25 cellular contexts compared by ENCODE assay signal in the genomic region with DNA sequence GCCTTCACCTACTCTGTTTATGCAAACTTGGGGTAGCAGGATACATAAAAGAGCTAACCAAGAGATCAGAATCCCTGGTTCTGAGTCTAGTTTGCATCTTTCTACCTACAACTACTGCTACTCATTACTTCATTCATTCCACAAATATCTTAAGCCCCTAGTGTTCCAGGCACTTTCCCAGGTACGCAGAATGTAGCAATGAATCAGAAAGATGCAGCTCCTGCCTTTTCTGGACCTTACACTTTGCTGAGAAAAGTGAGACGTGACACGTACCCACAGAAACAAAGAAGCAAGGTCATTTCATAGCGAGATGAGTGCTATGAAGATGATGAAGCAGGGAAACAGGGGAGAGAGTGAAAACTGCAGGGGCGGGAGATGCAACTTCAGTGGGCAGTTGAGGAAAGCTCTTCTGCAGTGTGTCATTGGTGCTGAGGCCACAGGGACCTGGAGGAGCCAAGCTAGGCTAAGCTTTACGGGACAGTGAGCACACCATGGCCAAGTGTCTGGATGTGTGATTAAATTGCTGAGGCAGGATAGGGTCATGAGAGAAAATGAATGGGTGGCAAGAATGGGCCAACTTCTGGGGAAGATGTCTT.
DNase-seq lines count a peak whose midpoint lies in the region; ATAC-seq and TF ChIP-seq lines count a peak whose summit lies in the region.
"Had no signal": no experiment of that assay in that cellular context is flagged by ENCODE, and none has a peak within 500 bp of the region (broad histone marks: within the 10 kb centered on the region; RNA-seq: fewer than 3 reads in every experiment).

No MANE protein-coding gene starts in this region.

- peaks cover 17% of the 10 kb centered on the region for H3K4me1 ChIP-seq in CD4-positive, alpha-beta memory T cell (ENCODE audit: insufficient read depth, low read length)
- H3K4me1 ChIP-seq in OCI-LY3 (ENCODE audit: low read length) (peaks cover 30% of the 10 kb centered on the region), adrenal gland (replicated peaks in 1 of 2) (no peaks in the 10 kb centered on the region)
- H3K4me1 ChIP-seq: uterus had no signal

- no peak for TF ChIP-seq POLR2A in adrenal gland (IDR thresholded peaks at IDR 0.05)

- peaks cover 14% of the 10 kb centered on the region for H3K4me1 Mint-ChIP-seq in T-helper 2 cell treated with Interferon-gamma antibody and Interleukin-4, amounts not matched to agents 5 μg/mL and 100 μg/mL, for 36 hours (ENCODE audit: low read depth)
- H3K4me1 Mint-ChIP-seq in CD4-positive, alpha-beta memory T cell, result peaks cover 8 to 16% (median 12%) of the 10 kb centered on the region in 4 donors
- peaks cover 11 to 20% of the 10 kb centered on the region in 2 donors for H3K4me1 Mint-ChIP-seq in effector memory CD8-positive, alpha-beta T cell (ENCODE audit: low read depth in 2 of 2)

- CTCF ChIA-PET in CD4-positive, alpha-beta memory T cell (lab: Charles Lee; ENCODE audit: partially characterized antibody), result interaction anchor here (0.6 to 1.3 kb wide), 2 partner anchors 12 to 133 kb away, joined by 3 read pairs; no protein-coding TSS in a partner anchor

- H3K36me3 Mint-ChIP-seq in T-helper 2 cell treated with Interferon-gamma antibody and Interleukin-4, amounts not matched to agents 5 μg/mL and 100 μg/mL, for 36 hours (ENCODE audit: low read depth), result no peaks in the 10 kb centered on the region
- no peaks in the 10 kb centered on the region for H3K36me3 Mint-ChIP-seq in CD4-positive, alpha-beta memory T cell
- H3K36me3 Mint-ChIP-seq in effector memory CD8-positive, alpha-beta T cell (ENCODE audit: insufficient read depth), result no peaks in the 10 kb centered on the region

- H3K36me3 ChIP-seq in CD4-positive, alpha-beta memory T cell (ENCODE audit: insufficient read depth, low read length), result no peaks in the 10 kb centered on the region
- H3K36me3 ChIP-seq in OCI-LY3 (replicated peaks; ENCODE audit: low read depth, low read length) (no peaks in the 10 kb centered on the region), adrenal gland (replicated peaks in 1 of 2) (no peaks in the 10 kb centered on the region)
- H3K36me3 ChIP-seq: lower lobe of right lung, uterus had no signal

- no peaks in the 10 kb centered on the region for H3K9me3 Mint-ChIP-seq in T-helper 2 cell treated with Interferon-gamma antibody and Interleukin-4, amounts not matched to agents 5 μg/mL and 100 μg/mL, for 36 hours
- peaks cover 0 to 1% (median 0%) of the 10 kb centered on the region in 8 donors for H3K9me3 Mint-ChIP-seq in CD4-positive, alpha-beta memory T cell
- H3K9me3 Mint-ChIP-seq in effector memory CD8-positive, alpha-beta T cell, result no peaks in the 10 kb centered on the region

- no peak overlapping the region for H3K4me3 ChIP-seq in CD4-positive, alpha-beta memory T cell (ENCODE audit: low read length in 2 of 2)
- peak overlapping the region; percentile 53 for H3K4me3 ChIP-seq in OCI-LY3 (ENCODE audit: low read length)
- no peak overlapping the region for H3K4me3 ChIP-seq in adrenal gland
- H3K4me3 ChIP-seq: dorsolateral prefrontal cortex, lower lobe of right lung, smooth muscle cell, uterus had no signal

- H3K9ac ChIP-seq in OCI-LY3 (ENCODE audit: low read length), result peak overlapping the region; percentile 36; the same call in 1 of the 2 replicates

- H3K27me3 ChIP-seq in CD4-positive, alpha-beta memory T cell (ENCODE audit: insufficient read depth, low read length), result no peaks in the 10 kb centered on the region
- H3K27me3 ChIP-seq in OCI-LY3 (ENCODE audit: low read depth, low read length) (peaks cover 52% of the 10 kb centered on the region), adrenal gland (peaks cover 5% of the 10 kb centered on the region)
- H3K27me3 ChIP-seq: uterus had no signal

- intact Hi-C loops in CD4-positive, alpha-beta memory T cell (cut with micrococcal nuclease), result no loop called here
- intact Hi-C loops in adrenal gland (cut with DNase I), result no loop called here

- H3K4me2 ChIP-seq in OCI-LY3 (ENCODE audit: low read length), result peak overlapping the region; percentile 73
- H3K4me2 ChIP-seq: smooth muscle cell had no signal

- POLR2A ChIA-PET in CD4-positive, alpha-beta memory T cell (lab: Charles Lee; ENCODE audit: partially characterized antibody), result interaction anchor here (1.3 kb wide), 1 partner anchor 12 kb away, joined by 7 read pairs; no protein-coding TSS in a partner anchor

- H3K79me2 ChIP-seq in OCI-LY3 (ENCODE audit: low read length), result no peaks in the 10 kb centered on the region

- H2AFZ ChIP-seq in OCI-LY3 (ENCODE audit: low read depth, low read length), result peak overlapping the region; percentile 15; the same call in 1 of the 2 replicates

- no peaks in the 10 kb centered on the region for H3K9me3 ChIP-seq in CD4-positive, alpha-beta memory T cell (ENCODE audit: control insufficient read depth in 1 of 2, low read length in 2 of 2)
- H3K9me3 ChIP-seq in OCI-LY3 (ENCODE audit: insufficient read depth, low read length) (no peaks in the 10 kb centered on the region), adrenal gland (replicated peaks in 1 of 3) (no peaks in the 10 kb centered on the region)
- H3K9me3 ChIP-seq: lower lobe of right lung, uterus had no signal

- peaks cover 66% of the 10 kb centered on the region for H3K27me3 Mint-ChIP-seq in T-helper 2 cell treated with Interferon-gamma antibody and Interleukin-4, amounts not matched to agents 5 μg/mL and 100 μg/mL, for 36 hours (ENCODE audit: low read depth)
- H3K27me3 Mint-ChIP-seq in CD4-positive, alpha-beta memory T cell, result peaks cover 0 to 5% of the 10 kb centered on the region in 2 donors
- H3K27me3 Mint-ChIP-seq in effector memory CD8-positive, alpha-beta T cell, result peaks cover 15 to 30% of the 10 kb centered on the region in 2 donors

- TF ChIP-seq CTCF in OCI-LY3 (IDR thresholded peaks at IDR 0.05; ENCODE audit: low read depth, low read length) (no peak), adrenal gland (IDR thresholded peaks at IDR 0.05) (no peak)

- ATAC-seq in effector memory CD8-positive, alpha-beta T cell (replicated peaks), result no peak
- no peak for ATAC-seq in HG02763 (IDR thresholded peaks at IDR 0.05; ENCODE audit: unreplicated experiment)
- ATAC-seq: lower lobe of right lung had no signal

- H3K27ac Mint-ChIP-seq in T-helper 2 cell treated with Interferon-gamma antibody and Interleukin-4, amounts not matched to agents 5 μg/mL and 100 μg/mL, for 36 hours, result no peak overlapping the region
- H3K27ac Mint-ChIP-seq in CD4-positive, alpha-beta memory T cell, result no peak overlapping the region
- no peak overlapping the region for H3K27ac Mint-ChIP-seq in effector memory CD8-positive, alpha-beta T cell

- no peak for DNase-seq in T-helper 2 cell treated with Interferon-gamma antibody and Interleukin-4, amounts not matched to agents 5 μg/mL and 100 μg/mL, for 36 hours (ENCODE audit: low spot score)
- DNase-seq in T-helper 2 cell, result no peak
- DNase-seq in CD4-positive, alpha-beta memory T cell, result no peak
- DNase-seq in effector memory CD8-positive, alpha-beta T cell, result no peak
- DNase-seq in adrenal gland, result no peak
- no peak for DNase-seq in glomerular visceral epithelial cell (ENCODE audit: extremely low spot score)
- DNase-seq: activated gamma-delta T cell; AML-193; Calu3; caudate nucleus; dorsolateral prefrontal cortex; foreskin fibroblast; H9; islet precursor cell; lower lobe of right lung; NCI-H1436 treated with DMSO at 0.1 percent for 48 hours; NCI-H526 treated with DMSO at 0.1 percent for 48 hours; Right ventricle myocardium superior; stimulated activated CD4-positive, alpha-beta T cell treated with anti-CD3 and anti-CD28 coated beads, Interleukin-4, amount 100 ng/mL, for 24 hours; uterus had no signal

- peak overlapping the region; percentile 37 for H3K4me3 Mint-ChIP-seq in T-helper 2 cell treated with Interferon-gamma antibody and Interleukin-4, amounts not matched to agents 5 μg/mL and 100 μg/mL, for 36 hours
- H3K4me3 Mint-ChIP-seq in CD4-positive, alpha-beta memory T cell, result peak overlapping the region in 5 of 8 donors; percentile 49 to 78 (median 61)
- peak overlapping the region; percentile 66 to 80 for H3K4me3 Mint-ChIP-seq in effector memory CD8-positive, alpha-beta T cell
- H3K4me3 Mint-ChIP-seq: H9 had no signal

- no peaks in the 10 kb centered on the region for H4K20me1 ChIP-seq in OCI-LY3 (ENCODE audit: insufficient read depth, low read length)

- 70 to 76% (median 72%) methylated on average over 6 of the region's 6 CpGs for WGBS in adrenal gland, 4 donors

- H3K27ac ChIP-seq in CD4-positive, alpha-beta memory T cell (ENCODE audit: low read depth, low read length), result no peak overlapping the region
- H3K27ac ChIP-seq in OCI-LY3 (ENCODE audit: low read length) (peak overlapping the region; percentile 70), adrenal gland (no peak overlapping the region)
- H3K27ac ChIP-seq: 22Rv1, dorsolateral prefrontal cortex, epithelial cell of prostate, lower lobe of right lung, uterus had no signal
